ENCODE assay signal across 17 cellular contexts in the genomic region with DNA sequence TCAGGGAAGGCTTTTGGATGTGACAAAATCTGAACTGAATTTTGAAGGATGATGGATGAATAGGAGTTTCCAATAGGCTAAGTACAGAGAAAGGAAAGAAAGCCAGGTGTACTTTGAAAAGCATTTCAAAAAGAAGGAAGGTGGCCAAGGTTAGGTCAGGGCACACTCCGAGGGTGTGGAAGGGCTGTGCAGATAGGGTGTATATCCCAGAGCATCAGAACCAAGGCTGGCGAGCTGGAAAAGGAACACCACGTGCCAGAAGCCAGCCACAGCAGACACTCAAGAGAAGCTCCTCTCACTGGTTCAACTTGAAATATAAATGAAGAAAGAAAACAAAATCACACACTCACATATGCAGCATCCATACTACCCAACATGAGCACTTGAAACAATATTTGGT. TPM values are rescaled to one million over a fixed set of nuclear protein-coding genes. Genes with fewer than 3 reads are reported as not detected.
DNase-seq lines count a peak whose midpoint lies in the region; ATAC-seq and TF ChIP-seq lines count a peak whose summit lies in the region.
"Had no signal": no experiment of that assay in that cellular context is flagged by ENCODE, and none has a peak within 500 bp of the region (broad histone marks: within the 10 kb centered on the region; RNA-seq: fewer than 3 reads in every experiment).

No MANE protein-coding gene starts in this region.

- TF ChIP-seq CTCF in MCF 10A (IDR thresholded peaks at IDR 0.05; ENCODE audit: unreplicated experiment) (no peak), mammary epithelial cell (conservative IDR thresholded peaks at IDR 0.05 in 1 of 2, IDR thresholded peaks at IDR 0.05 in 1 of 2; ENCODE audit: extremely low read depth in 1 of 2, insufficient read depth in 1 of 2, low read depth in 1 of 2, low read length in 2 of 2) (no peak), gastrocnemius medialis (IDR thresholded peaks at IDR 0.05 in 4 of 5, conservative IDR thresholded peaks at IDR 0.05 in 1 of 5) (no peak)

- ATAC-seq in left ventricle myocardium superior (peak; percentile 77), right cardiac atrium (no peak), gastrocnemius medialis (no peak)
- ATAC-seq: CD8-positive, alpha-beta T cell had no signal

- H3K4me1 ChIP-seq in mammary epithelial cell (ENCODE audit: insufficient read depth, low read length) (peaks cover 5% of the 10 kb centered on the region), right cardiac atrium (ENCODE audit: control insufficient read depth, insufficient read depth, low read length) (no peaks in the 10 kb centered on the region), gastrocnemius medialis (peaks cover 3 to 5% of the 10 kb centered on the region in 2 donors)
- H3K4me1 ChIP-seq: BLaER1, Caco-2 had no signal

- H3K27ac ChIP-seq in mammary epithelial cell (ENCODE audit: insufficient read depth, low read depth, low read length), result no peak overlapping the region
- no peak overlapping the region for H3K27ac ChIP-seq in right cardiac atrium (ENCODE audit: low read length)
- H3K27ac ChIP-seq in gastrocnemius medialis, result peak overlapping the region; percentile 20 to 49 (median 42)
- H3K27ac ChIP-seq: 22Rv1, BLaER1, C4-2B had no signal

- H3K4me3 ChIP-seq in mammary epithelial cell (replicated peaks in 1 of 3; ENCODE audit: insufficient read depth in 1 of 3, low read depth in 2 of 3, low read length in 3 of 3) (no peak overlapping the region), right cardiac atrium (ENCODE audit: low read length) (no peak overlapping the region), gastrocnemius medialis (no peak overlapping the region)
- H3K4me3 ChIP-seq: BLaER1 had no signal

- POLR2A ChIA-PET in MCF 10A (lab: Yijun Ruan, JAX), result interaction anchor here (0.7 kb wide), 1 partner anchor 59 kb away, joined by 3 read pairs; no protein-coding TSS in a partner anchor

- CTCF ChIA-PET in MCF 10A (lab: Yijun Ruan, JAX), result interaction anchor here (0.5 kb wide), 1 partner anchor 88 kb away, joined by 3 read pairs; no protein-coding TSS in a partner anchor
- CTCF ChIA-PET in mammary epithelial cell (lab: Charles Lee; ENCODE audit: low non-redundant PET), result no interaction called here

- H3K79me2 ChIP-seq in mammary epithelial cell (ENCODE audit: insufficient read depth, low read length), result no peaks in the 10 kb centered on the region

- in situ Hi-C loops in mammary epithelial cell (cut with MboI; ENCODE audit: low sequenced_read_pairs in 2 of 2) (no loop called here), gastrocnemius medialis (cut with MboI; ENCODE audit: low sequenced_read_pairs in 4 of 4) (no loop called here)

- WGBS in mammary epithelial cell (ENCODE audit: low coverage, missing lambda C conversion rate), result 100% methylated on average over 2 of the region's 3 CpGs
- WGBS in right cardiac atrium, result 80% methylated on average over 3 of the region's 3 CpGs

- no peak overlapping the region for H3K4me3 Mint-ChIP-seq in MCF 10A (ENCODE audit: unreplicated experiment)
- H3K4me3 Mint-ChIP-seq: B cell; CD4-positive, CD25-positive, alpha-beta regulatory T cell; CD8-positive, alpha-beta T cell had no signal

- no peaks in the 10 kb centered on the region for H3K27me3 Mint-ChIP-seq in MCF 10A (ENCODE audit: insufficient read depth, unreplicated experiment)
- H3K27me3 Mint-ChIP-seq: B cell; CD4-positive, CD25-positive, alpha-beta regulatory T cell had no signal

- no peak overlapping the region for H2AFZ ChIP-seq in mammary epithelial cell (ENCODE audit: low read depth, low read length)

- intact Hi-C loops in MCF 10A (cut with micrococcal nuclease), result no loop called here
- intact Hi-C loops in mammary epithelial cell (cut with micrococcal nuclease), result no loop called here
- intact Hi-C loops in left ventricle myocardium superior (cut with micrococcal nuclease), result no loop called here
- intact Hi-C loops in right cardiac atrium (cut with DNase I), result no loop called here
- intact Hi-C loops in gastrocnemius medialis (cut with DNase I; ENCODE audit: low total_unique reads), result loop anchor here (5.0 kb wide), 1 partner anchor 41 kb away; no protein-coding TSS in a partner anchor

- H3K4me2 ChIP-seq in mammary epithelial cell (ENCODE audit: insufficient read depth, low read depth, low read length), result no peak overlapping the region
- H3K4me2 ChIP-seq: BLaER1 had no signal

- no peak for TF ChIP-seq POLR2A in gastrocnemius medialis (IDR thresholded peaks at IDR 0.05)

- H3K27ac Mint-ChIP-seq in MCF 10A (ENCODE audit: low read depth, unreplicated experiment), result peak overlapping the region; percentile 54
- H3K27ac Mint-ChIP-seq: B cell; CD8-positive, alpha-beta T cell had no signal

- no peaks in the 10 kb centered on the region for H3K4me1 Mint-ChIP-seq in MCF 10A (ENCODE audit: insufficient read depth, unreplicated experiment)
- H3K4me1 Mint-ChIP-seq: B cell; CD4-positive, CD25-positive, alpha-beta regulatory T cell had no signal

- peaks cover 99% of the 10 kb centered on the region for H3K36me3 Mint-ChIP-seq in MCF 10A (ENCODE audit: insufficient read depth, unreplicated experiment)
- H3K36me3 Mint-ChIP-seq: CD8-positive, alpha-beta T cell had no signal

- DNase-seq in MCF 10A (ENCODE audit: unreplicated experiment) (no peak), mammary epithelial cell (no peak), left ventricle myocardium superior (no peak), right cardiac atrium (no peak), gastrocnemius medialis (no peak), Kasumi-1 (lab: John Stamatoyannopoulos, UW) (no peak)
- DNase-seq: Caco-2; CD4-positive, CD25-positive, alpha-beta regulatory T cell; CD8-positive, alpha-beta T cell; DMS153; DND-41; GOT3; HCEC 1CT had no signal

- H3K27me3 ChIP-seq in mammary epithelial cell (ENCODE audit: insufficient read depth, low read length) (no peaks in the 10 kb centered on the region), right cardiac atrium (ENCODE audit: control insufficient read depth, insufficient read depth) (no peaks in the 10 kb centered on the region), gastrocnemius medialis (no peaks in the 10 kb centered on the region)
- H3K27me3 ChIP-seq: BLaER1 had no signal

- dilution Hi-C loops in mammary epithelial cell (cut with HindIII; ENCODE audit: low sequenced_read_pairs), result no loop called here

- H3K36me3 ChIP-seq in mammary epithelial cell (ENCODE audit: insufficient read depth, low read length), result peaks cover 7% of the 10 kb centered on the region
- H3K36me3 ChIP-seq in gastrocnemius medialis, result peaks cover 0 to 66% of the 10 kb centered on the region in 2 donors
- H3K36me3 ChIP-seq: BLaER1 had no signal

- no peak overlapping the region for H3K9ac ChIP-seq in mammary epithelial cell (ENCODE audit: insufficient read depth, low read length)
- H3K9ac ChIP-seq: BLaER1 had no signal

- BruUV-seq in MCF 10A (replicated peaks; lab: Mats Ljungman, UMichigan) (no TSS peak), mammary epithelial cell (replicated peaks; lab: Mats Ljungman, UMichigan) (no TSS peak)

- H3K9me3 Mint-ChIP-seq in MCF 10A (ENCODE audit: unreplicated experiment), result no peaks in the 10 kb centered on the region
- H3K9me3 Mint-ChIP-seq: CD4-positive, CD25-positive, alpha-beta regulatory T cell had no signal

- H3K9me3 ChIP-seq in mammary epithelial cell (replicated peaks; ENCODE audit: insufficient read depth, low read length), result no peaks in the 10 kb centered on the region
- no peaks in the 10 kb centered on the region for H3K9me3 ChIP-seq in right cardiac atrium (ENCODE audit: control insufficient read depth, low read length)
- no peaks in the 10 kb centered on the region for H3K9me3 ChIP-seq in gastrocnemius medialis
- H3K9me3 ChIP-seq: BLaER1, Caco-2 had no signal

- no peaks in the 10 kb centered on the region for H4K20me1 ChIP-seq in mammary epithelial cell (ENCODE audit: insufficient read depth, low read length)
- H4K20me1 ChIP-seq: BLaER1 had no signal

RNA-seq across cellular contexts. Expression of gene RPL31, which starts 51.0 kb away (rescaled TPM):
- total RNA-seq in MCF 10A (2022) (1,648 and 1,732 TPM in 2 replicates), mammary epithelial cell (1,000 to 10,000 TPM in 1 of 2 donors, 100 to 1,000 TPM in 1; 731 to 1,237 TPM), left ventricle myocardium superior (703 TPM), right cardiac atrium (1,000 to 10,000 TPM in 1 of 4 donors, 100 to 1,000 TPM in 3; 822 to 1,044 (median 917) TPM), gastrocnemius medialis (100 to 1,000 TPM; 572 to 825 (median 762) TPM)
- polyA plus RNA-seq in mammary epithelial cell (2,160 TPM), right cardiac atrium (3,971 TPM)
- polyA minus RNA-seq in mammary epithelial cell, result 891 TPM

Comparison
In these comparisons a context has a peak if more than half of its experiments do, and no peak if none do; other contexts are left out.
1. H3K27ac ChIP-seq: peak in gastrocnemius medialis (4 of 4); none in mammary epithelial cell (single experiment) and right cardiac atrium (single experiment).